In genomic region chrX:32176510-32176909, GRCh38 we compare ENCODE assay signal across 32 cellular contexts.
"Had no signal": no experiment of that assay in that cellular context is flagged by ENCODE, and none has a peak within 500 bp of the region (broad histone marks: within the 10 kb centered on the region; RNA-seq: fewer than 3 reads in every experiment).

No MANE protein-coding gene starts in this region.

- ATAC-seq: Panc1 had no signal

- H3K27ac ChIP-seq: PC-9, SJSA1 had no signal

- DNase-seq: Kasumi-1, MG63, NCI-H1048, NCI-H1092 treated with DMSO at 0.1 percent for 48 hours, NCI-H1105 treated with DMSO at 0.1 percent for 48 hours, NCI-H1417, NCI-H1436, NCI-H146, NCI-H1694, NCI-H187, NCI-H1930, NCI-H2029 treated with DMSO at 0.1 percent for 48 hours, NCI-H2081 treated with DMSO at 0.1 percent for 48 hours, NCI-H2107, NCI-H2171, NCI-H226, NCI-H446 treated with DMSO at 0.1 percent for 48 hours, NCI-H510A, NCI-H524, NCI-H526, NCI-H69, NCI-H748 treated with DMSO at 0.1 percent for 48 hours, NCI-H82, PC-9, Right ventricle myocardium superior, RPMI8226, SHP77 treated with DMSO at 0.1 percent for 48 hours, SK-N-SH, SW 1271 had no signal

- FAIRE-seq: RCC 7860 had no signal

- H3K36me3 ChIP-seq: MG63, SJSA1 had no signal

- H3K27me3 ChIP-seq: MG63, SJSA1 had no signal

- H3K4me3 ChIP-seq: MG63, PC-9, SJSA1 had no signal

- H3K4me1 ChIP-seq: SJSA1 had no signal

- H3K9me3 ChIP-seq: MG63, SJSA1, SK-N-SH had no signal
